In genomic region chr14:90341784-90342183, GRCh38 we compare ENCODE assay signal across 13 cellular contexts. TPM values are rescaled to one million over a fixed set of nuclear protein-coding genes. Genes with fewer than 3 reads are reported as not detected.
A peak's percentile ranks its signal among the peaks of the same experiment; 100 is the strongest.
DNase-seq lines count a peak whose midpoint lies in the region; ATAC-seq, FAIRE-seq and TF ChIP-seq lines count a peak whose summit lies in the region.
"Had no signal": no experiment of that assay in that cellular context is flagged by ENCODE, and none has a peak within 500 bp of the region (broad histone marks: within the 10 kb centered on the region; RNA-seq: fewer than 3 reads in every experiment).

No MANE protein-coding gene starts in this region.

- H3F3A ChIP-seq in GM23338 (replicated peaks; ENCODE audit: low read depth): no peaks in the 10 kb centered on the region

- no peaks in the 10 kb centered on the region for H3K36me3 ChIP-seq in GM23338 (ENCODE audit: insufficient read depth)
- no peaks in the 10 kb centered on the region for H3K36me3 ChIP-seq in SJCRH30
- H3K36me3 ChIP-seq: BLaER1 had no signal

- no peak overlapping the region for H3K27ac Mint-ChIP-seq in GM23338
- H3K27ac Mint-ChIP-seq in stimulated activated naive B cell treated with anti-CD40 and anti-IgM and Interleukin-4, amounts not matched to agents 10 μg/mL and 1 μg/mL and 100 μg/mL, for 72 hours: peak overlapping the region; percentile 75

- no peaks in the 10 kb centered on the region for H3K9me2 ChIP-seq in GM23338 (ENCODE audit: insufficient read depth)

- no peaks in the 10 kb centered on the region; the same call in 2 of the 3 replicates for H3K9me3 Mint-ChIP-seq in GM23338
- no peaks in the 10 kb centered on the region for H3K9me3 Mint-ChIP-seq in stimulated activated naive B cell treated with anti-CD40 and anti-IgM and Interleukin-4, amounts not matched to agents 10 μg/mL and 1 μg/mL and 100 μg/mL, for 72 hours

- no peak for FAIRE-seq in H54 (lab: Jason Lieb, UNC)
- FAIRE-seq: A549, GM12891, H1 had no signal

- TF ChIP-seq CTCF in GM23338 (conservative IDR thresholded peaks at IDR 0.05; ENCODE audit: low read depth in 2 of 2): no peak

- no peaks in the 10 kb centered on the region for H3K79me2 ChIP-seq in GM23338 (replicated peaks; ENCODE audit: insufficient read depth)

- H3K27me3 Mint-ChIP-seq in GM23338 (ENCODE audit: insufficient read depth, low read depth, poor library complexity): peaks cover 3% of the 10 kb centered on the region
- H3K27me3 Mint-ChIP-seq in stimulated activated naive B cell treated with anti-CD40 and anti-IgM and Interleukin-4, amounts not matched to agents 10 μg/mL and 1 μg/mL and 100 μg/mL, for 72 hours: peaks cover 25 to 39% of the 10 kb centered on the region in 2 donors

- 0 out of 2 replicates have a peak overlapping the region, but pooled peaks have one; percentile 38 for H2AFZ ChIP-seq in GM23338

- no peaks in the 10 kb centered on the region for H3K27me3 ChIP-seq in GM23338 (ENCODE audit: insufficient read depth)
- H3K27me3 ChIP-seq in SJCRH30: no peaks in the 10 kb centered on the region
- H3K27me3 ChIP-seq: BLaER1 had no signal

- no peaks in the 10 kb centered on the region for H4K20me1 ChIP-seq in GM23338 (replicated peaks; ENCODE audit: insufficient read depth)
- H4K20me1 ChIP-seq: BLaER1 had no signal

- no peak overlapping the region for H3K4me2 ChIP-seq in GM23338
- H3K4me2 ChIP-seq: A549, BLaER1 had no signal

- no peak overlapping the region for H3K4me3 Mint-ChIP-seq in GM23338
- H3K4me3 Mint-ChIP-seq in stimulated activated naive B cell treated with anti-CD40 and anti-IgM and Interleukin-4, amounts not matched to agents 10 μg/mL and 1 μg/mL and 100 μg/mL, for 72 hours: no peak overlapping the region

- no peaks in the 10 kb centered on the region for H3K36me3 Mint-ChIP-seq in GM23338 (ENCODE audit: low read depth)
- H3K36me3 Mint-ChIP-seq in stimulated activated naive B cell treated with anti-CD40 and anti-IgM and Interleukin-4, amounts not matched to agents 10 μg/mL and 1 μg/mL and 100 μg/mL, for 72 hours: no peaks in the 10 kb centered on the region

- H3K4me1 Mint-ChIP-seq in GM23338: peaks cover 13% of the 10 kb centered on the region; the same call in 2 of the 3 replicates
- no peaks in the 10 kb centered on the region for H3K4me1 Mint-ChIP-seq in stimulated activated naive B cell treated with anti-CD40 and anti-IgM and Interleukin-4, amounts not matched to agents 10 μg/mL and 1 μg/mL and 100 μg/mL, for 72 hours

- DNase-seq in DMS 273 (lab: John Stamatoyannopoulos, UW; ENCODE audit: unreplicated experiment) (peak; percentile 68), GM23338 (ENCODE audit: low spot score) (no peak), SJCRH30 (peak; percentile 30 to 55), H54 (ENCODE audit: insufficient read length, low spot score) (no peak)
- no peak for DNase-seq in stimulated activated naive B cell treated with anti-CD40 and anti-IgM and Interleukin-4, amounts not matched to agents 10 μg/mL and 1 μg/mL and 100 μg/mL, for 72 hours
- DNase-seq: DMS79, HCEC 1CT, KBM-7 had no signal

- H3K9me3 ChIP-seq in SJCRH30 (replicated peaks): no peaks in the 10 kb centered on the region
- H3K9me3 ChIP-seq: A549, BLaER1 had no signal

- no peak overlapping the region for H3K4me3 ChIP-seq in GM23338
- H3K4me3 ChIP-seq in SJCRH30: peak overlapping the region; percentile 35
- H3K4me3 ChIP-seq: A549, BLaER1 had no signal

- H3K27ac ChIP-seq in GM23338 (ENCODE audit: low read depth) (no peak overlapping the region), SJCRH30 (no peak overlapping the region)
- H3K27ac ChIP-seq: A549, BLaER1 had no signal

- H3K4me1 ChIP-seq in GM23338 (ENCODE audit: insufficient read depth) (peaks cover 6% of the 10 kb centered on the region; the same call in 1 of the 2 replicates), SJCRH30 (no peaks in the 10 kb centered on the region)
- H3K4me1 ChIP-seq: A549, BLaER1 had no signal

- TF ChIP-seq POLR2A in H54 (IDR thresholded peaks at IDR 0.05; ENCODE audit: low read depth, low read length): no peak

- ATAC-seq in GM23338: peak; percentile 14; the same call in 1 of the 3 replicates
- no peak for ATAC-seq in stimulated activated naive B cell treated with anti-CD40 and anti-IgM and Interleukin-4, amounts not matched to agents 10 μg/mL and 1 μg/mL and 100 μg/mL, for 72 hours (replicated peaks)
- ATAC-seq in GM19397 (IDR thresholded peaks at IDR 0.05; ENCODE audit: unreplicated experiment): no peak

TF ChIP-seq in GM23338, 12 proteins besides CTCF, POLR2A, EP300 and RAD21 (continues in another document):
- TF ChIP-seq EZH2 (IDR thresholded peaks at IDR 0.05; ENCODE audit: low read depth, unreplicated experiment) (no peak), STAT1 (IDR thresholded peaks at IDR 0.05; ENCODE audit: unreplicated experiment) (no peak)
- TF ChIP-seq, protein P1, sequence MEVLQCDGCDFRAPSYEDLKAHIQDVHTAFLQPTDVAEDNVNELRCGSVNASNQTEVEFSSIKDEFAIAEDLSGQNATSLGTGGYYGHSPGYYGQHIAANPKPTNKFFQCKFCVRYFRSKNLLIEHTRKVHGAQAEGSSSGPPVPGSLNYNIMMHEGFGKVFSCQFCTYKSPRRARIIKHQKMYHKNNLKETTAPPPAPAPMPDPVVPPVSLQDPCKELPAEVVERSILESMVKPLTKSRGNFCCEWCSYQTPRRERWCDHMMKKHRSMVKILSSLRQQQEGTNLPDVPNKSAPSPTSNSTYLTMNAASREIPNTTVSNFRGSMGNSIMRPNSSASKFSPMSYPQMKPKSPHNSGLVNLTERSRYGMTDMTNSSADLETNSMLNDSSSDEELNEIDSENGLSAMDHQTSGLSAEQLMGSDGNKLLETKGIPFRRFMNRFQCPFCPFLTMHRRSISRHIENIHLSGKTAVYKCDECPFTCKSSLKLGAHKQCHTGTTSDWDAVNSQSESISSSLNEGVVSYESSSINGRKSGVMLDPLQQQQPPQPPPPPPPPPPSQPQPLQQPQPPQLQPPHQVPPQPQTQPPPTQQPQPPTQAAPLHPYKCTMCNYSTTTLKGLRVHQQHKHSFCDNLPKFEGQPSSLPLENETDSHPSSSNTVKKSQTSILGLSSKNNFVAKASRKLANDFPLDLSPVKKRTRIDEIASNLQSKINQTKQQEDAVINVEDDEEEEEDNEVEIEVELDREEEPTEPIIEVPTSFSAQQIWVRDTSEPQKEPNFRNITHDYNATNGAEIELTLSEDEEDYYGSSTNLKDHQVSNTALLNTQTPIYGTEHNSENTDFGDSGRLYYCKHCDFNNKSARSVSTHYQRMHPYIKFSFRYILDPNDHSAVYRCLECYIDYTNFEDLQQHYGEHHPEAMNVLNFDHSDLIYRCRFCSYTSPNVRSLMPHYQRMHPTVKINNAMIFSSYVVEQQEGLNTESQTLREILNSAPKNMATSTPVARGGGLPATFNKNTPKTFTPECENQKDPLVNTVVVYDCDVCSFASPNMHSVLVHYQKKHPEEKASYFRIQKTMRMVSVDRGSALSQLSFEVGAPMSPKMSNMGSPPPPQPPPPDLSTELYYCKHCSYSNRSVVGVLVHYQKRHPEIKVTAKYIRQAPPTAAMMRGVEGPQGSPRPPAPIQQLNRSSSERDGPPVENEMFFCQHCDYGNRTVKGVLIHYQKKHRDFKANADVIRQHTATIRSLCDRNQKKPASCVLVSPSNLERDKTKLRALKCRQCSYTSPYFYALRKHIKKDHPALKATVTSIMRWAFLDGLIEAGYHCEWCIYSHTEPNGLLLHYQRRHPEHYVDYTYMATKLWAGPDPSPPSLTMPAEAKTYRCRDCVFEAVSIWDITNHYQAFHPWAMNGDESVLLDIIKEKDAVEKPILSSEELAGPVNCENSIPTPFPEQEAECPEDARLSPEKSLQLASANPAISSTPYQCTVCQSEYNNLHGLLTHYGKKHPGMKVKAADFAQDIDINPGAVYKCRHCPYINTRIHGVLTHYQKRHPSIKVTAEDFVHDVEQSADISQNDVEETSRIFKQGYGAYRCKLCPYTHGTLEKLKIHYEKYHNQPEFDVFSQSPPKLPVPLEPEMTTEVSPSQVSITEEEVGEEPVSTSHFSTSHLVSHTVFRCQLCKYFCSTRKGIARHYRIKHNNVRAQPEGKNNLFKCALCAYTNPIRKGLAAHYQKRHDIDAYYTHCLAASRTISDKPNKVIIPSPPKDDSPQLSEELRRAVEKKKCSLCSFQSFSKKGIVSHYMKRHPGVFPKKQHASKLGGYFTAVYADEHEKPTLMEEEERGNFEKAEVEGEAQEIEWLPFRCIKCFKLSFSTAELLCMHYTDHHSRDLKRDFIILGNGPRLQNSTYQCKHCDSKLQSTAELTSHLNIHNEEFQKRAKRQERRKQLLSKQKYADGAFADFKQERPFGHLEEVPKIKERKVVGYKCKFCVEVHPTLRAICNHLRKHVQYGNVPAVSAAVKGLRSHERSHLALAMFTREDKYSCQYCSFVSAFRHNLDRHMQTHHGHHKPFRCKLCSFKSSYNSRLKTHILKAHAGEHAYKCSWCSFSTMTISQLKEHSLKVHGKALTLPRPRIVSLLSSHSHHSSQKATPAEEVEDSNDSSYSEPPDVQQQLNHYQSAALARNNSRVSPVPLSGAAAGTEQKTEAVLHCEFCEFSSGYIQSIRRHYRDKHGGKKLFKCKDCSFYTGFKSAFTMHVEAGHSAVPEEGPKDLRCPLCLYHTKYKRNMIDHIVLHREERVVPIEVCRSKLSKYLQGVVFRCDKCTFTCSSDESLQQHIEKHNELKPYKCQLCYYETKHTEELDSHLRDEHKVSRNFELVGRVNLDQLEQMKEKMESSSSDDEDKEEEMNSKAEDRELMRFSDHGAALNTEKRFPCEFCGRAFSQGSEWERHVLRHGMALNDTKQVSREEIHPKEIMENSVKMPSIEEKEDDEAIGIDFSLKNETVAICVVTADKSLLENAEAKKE (CRISPR knock-in tag; IDR thresholded peaks at IDR 0.05): no peak

RNA-seq across cellular contexts. Expression of gene NRDE2, which starts 10.0 kb away (rescaled TPM):
- 8.6 and 9.8 TPM in 2 replicates for total RNA-seq in GM23338 (2014; rRNA removed; shearing (Covaris generic))
- 17.3 and 20.6 TPM in 2 replicates for polyA plus RNA-seq in GM23338 (2016; fragmentation: Nextera tagmentation; extraction: Ambion mirVana)
- 10.2 and 11.7 TPM in 2 replicates for total RNA-seq in SJCRH30 (2014; rRNA removed; shearing (Covaris generic))

RNA-seq across cellular contexts. Expression of gene CALM1, which starts 55.0 kb away (rescaled TPM):
- 308 and 335 TPM in 2 replicates for total RNA-seq in GM23338 (2014; rRNA removed; shearing (Covaris generic))
- polyA plus RNA-seq in GM23338 (2016; fragmentation: Nextera tagmentation; extraction: Ambion mirVana): 1,841 and 2,024 TPM in 2 replicates
- total RNA-seq in SJCRH30 (2014; rRNA removed; shearing (Covaris generic)): 398 and 406 TPM in 2 replicates

Comparison
In these comparisons a context has a peak if more than half of its experiments do, and no peak if none do; other contexts are left out.
1. DNase-seq: peak in DMS 273 (single experiment) and SJCRH30 (2 of 2); none in GM23338 (single experiment), stimulated activated naive B cell treated with anti-CD40 and anti-IgM and Interleukin-4, amounts not matched to agents 10 μg/mL and 1 μg/mL and 100 μg/mL, for 72 hours (single experiment) and H54 (single experiment).